8 cellular contexts compared by ENCODE assay signal in the genomic region with DNA sequence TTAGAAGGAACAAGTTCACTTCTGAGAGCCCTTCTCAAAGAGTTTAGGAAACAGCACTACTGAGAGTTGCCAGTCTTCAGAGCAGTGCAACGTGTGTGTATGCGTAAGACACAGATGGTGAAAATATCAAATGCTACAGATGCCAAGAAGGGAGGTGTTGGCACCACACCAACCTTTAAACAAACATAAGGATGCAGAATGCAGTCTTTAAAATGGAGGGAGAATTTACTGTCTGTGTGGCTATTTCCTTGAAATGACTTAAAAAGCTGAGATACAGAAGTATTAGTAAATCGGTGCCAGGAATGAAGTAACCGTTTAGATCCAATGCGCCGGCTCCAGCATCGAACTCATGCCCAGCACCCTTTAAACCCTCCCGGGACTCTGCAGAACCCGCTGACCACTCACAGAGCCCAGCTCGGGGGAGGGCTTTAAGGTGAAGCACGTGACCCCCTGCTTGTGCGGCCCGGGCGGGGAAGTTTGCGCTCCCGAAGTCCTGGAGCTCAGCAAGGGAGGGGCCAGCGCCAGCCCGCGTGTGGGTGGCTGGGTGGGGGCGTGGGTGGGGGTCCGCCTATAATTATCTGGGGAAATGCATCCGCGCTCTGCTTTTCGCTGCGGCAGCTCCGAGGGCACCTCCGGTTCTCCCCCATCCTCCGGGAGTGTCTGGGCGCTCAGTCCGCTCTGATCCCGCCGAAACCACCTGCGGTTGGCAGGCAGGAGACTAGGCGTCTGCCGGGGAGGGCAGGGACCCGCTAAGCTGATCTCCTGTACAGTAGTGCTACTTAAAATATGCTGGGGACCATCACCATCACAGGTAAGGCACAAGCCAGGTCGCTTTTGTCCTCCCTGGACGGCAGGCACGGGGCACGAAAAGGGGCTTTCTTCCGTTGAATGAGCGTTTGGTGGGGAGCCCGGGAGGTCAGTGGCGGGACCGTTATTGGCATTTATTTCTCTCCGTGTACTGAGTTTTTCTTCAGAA.
DNase-seq lines count a peak whose midpoint lies in the region; ATAC-seq, FAIRE-seq and TF ChIP-seq lines count a peak whose summit lies in the region.

No MANE protein-coding gene starts in this region.

- H3K27me3 Mint-ChIP-seq in stimulated activated memory B cell treated with anti-CD40 and anti-IgM and Interleukin-4, amounts not matched to agents 10 μg/mL and 1 μg/mL and 100 μg/mL, for 72 hours = peaks cover 75% of the 10 kb centered on the region

- no peaks in the 10 kb centered on the region for H3K79me2 ChIP-seq in SU-DHL-6 (ENCODE audit: insufficient read depth, low read length)

- H3K4me1 Mint-ChIP-seq in stimulated activated memory B cell treated with anti-CD40 and anti-IgM and Interleukin-4, amounts not matched to agents 10 μg/mL and 1 μg/mL and 100 μg/mL, for 72 hours = peaks cover 27% of the 10 kb centered on the region

- H3K9me3 ChIP-seq in A549 (no peaks in the 10 kb centered on the region), HAP-1 (no peaks in the 10 kb centered on the region), SU-DHL-6 (ENCODE audit: insufficient read depth, low read length) (no peaks in the 10 kb centered on the region)

- no peak for TF ChIP-seq CTCF in A549 (IDR thresholded peaks at IDR 0.05)
- TF ChIP-seq CTCF in SU-DHL-6 (IDR thresholded peaks at IDR 0.05; ENCODE audit: insufficient read depth, low read length, poor library complexity, severe bottlenecking) = no peak
- no peak for TF ChIP-seq CTCF in kidney epithelial cell (IDR thresholded peaks at IDR 0.05; ENCODE audit: insufficient read depth, low read length, poor library complexity, severe bottlenecking)

- peak overlapping the region; percentile 26 for H2AFZ ChIP-seq in SU-DHL-6 (ENCODE audit: low read depth, low read length, severe bottlenecking)

- 2% methylated on average over 20 of the region's 46 CpGs for WGBS in A549 (ENCODE audit: missing lambda C conversion rate)

- no peaks in the 10 kb centered on the region for H3F3A ChIP-seq in SU-DHL-6 (ENCODE audit: insufficient read depth)

- TF ChIP-seq POLR2A in A549 (IDR thresholded peaks at IDR 0.05; ENCODE audit: low read length) = 0 out of 2 replicates have a peak, but pooled peaks have one; percentile 10

- H3K9ac ChIP-seq in SU-DHL-6 (ENCODE audit: low read length) = no peak overlapping the region

- H3K4me1 ChIP-seq in A549 (peaks cover 39% of the 10 kb centered on the region), HAP-1 (peaks cover 33% of the 10 kb centered on the region)

- no peak for TF ChIP-seq RAD21 in A549 (conservative IDR thresholded peaks at IDR 0.05 in 1 of 2, IDR thresholded peaks at IDR 0.05 in 1 of 2)

- H3K9me2 ChIP-seq in SU-DHL-6 (replicated peaks; ENCODE audit: insufficient read depth, low read length) = no peaks in the 10 kb centered on the region

- no peak overlapping the region for H3K27ac Mint-ChIP-seq in stimulated activated memory B cell treated with anti-CD40 and anti-IgM and Interleukin-4, amounts not matched to agents 10 μg/mL and 1 μg/mL and 100 μg/mL, for 72 hours

- CTCF ChIA-PET in A549 (lab: Yijun Ruan, JAX) = interaction anchor here (0.7 to 7.2 kb wide), 44 partner anchors 9 to 434 kb away, joined by 3 to 192 read pairs (median 5); no protein-coding TSS in a partner anchor

- peak overlapping the region; percentile 83 to 84 for H3K27ac ChIP-seq in A549
- H3K27ac ChIP-seq in SU-DHL-6 (ENCODE audit: low read depth, low read length) = no peak overlapping the region

- H3K27me3 ChIP-seq in HAP-1 (ENCODE audit: low read depth) (no peaks in the 10 kb centered on the region), SU-DHL-6 (ENCODE audit: low read length) (no peaks in the 10 kb centered on the region), kidney epithelial cell (ENCODE audit: control insufficient read depth, insufficient read depth, low read length) (no peaks in the 10 kb centered on the region)

- peak; percentile 87 to 89 for ATAC-seq in A549
- peak; percentile 47 for ATAC-seq in stimulated activated memory B cell treated with anti-CD40 and anti-IgM and Interleukin-4, amounts not matched to agents 10 μg/mL and 1 μg/mL and 100 μg/mL, for 72 hours

- H3K4me2 ChIP-seq in A549 (peak overlapping the region; percentile 80), SU-DHL-6 (ENCODE audit: low read depth, low read length, poor library complexity, severe bottlenecking) (no peak overlapping the region)

- POLR2A ChIA-PET in A549 (lab: Yijun Ruan, JAX) = interaction anchor here (0.6 to 2.6 kb wide), 6 partner anchors 9 to 1308 kb away, joined by 3 to 8 read pairs (median 4); no protein-coding TSS in a partner anchor

- in situ Hi-C loops in HAP-1 (cut with MboI; ENCODE audit: low sequenced_read_pairs) = loop anchor here (10.0 kb wide), 1 partner anchor 431 kb away; no protein-coding TSS in a partner anchor

- peak overlapping the region; percentile 71 for H3K4me3 Mint-ChIP-seq in stimulated activated memory B cell treated with anti-CD40 and anti-IgM and Interleukin-4, amounts not matched to agents 10 μg/mL and 1 μg/mL and 100 μg/mL, for 72 hours

- no peak for FAIRE-seq in A549 (lab: Jason Lieb, UNC)

- H3K4me3 ChIP-seq in A549 (peak overlapping the region; percentile 72), HAP-1 (peak overlapping the region; percentile 51), SU-DHL-6 (ENCODE audit: insufficient read depth, low read length, poor library complexity, severe bottlenecking) (no peak overlapping the region), kidney epithelial cell (ENCODE audit: low read depth, low read length) (peak overlapping the region; percentile 61)

- H3K9me3 Mint-ChIP-seq in stimulated activated memory B cell treated with anti-CD40 and anti-IgM and Interleukin-4, amounts not matched to agents 10 μg/mL and 1 μg/mL and 100 μg/mL, for 72 hours = no peaks in the 10 kb centered on the region

- DNase-seq in A549 (ENCODE audit: low read depth in 1 of 2, low spot score in 1 of 2) (peak; percentile 44 to 84), HAP-1 (ENCODE audit: low spot score in 2 of 2) (peak; percentile 61 to 83), cerebellum (ENCODE audit: low spot score) (peak; percentile 49), kidney epithelial cell (ENCODE audit: low read depth) (peak; percentile 38), epidermal melanocyte (ENCODE audit: insufficient read length, low spot score) (no peak), Kasumi-1 (lab: John Stamatoyannopoulos, UW) (no peak)

- H3K36me3 Mint-ChIP-seq in stimulated activated memory B cell treated with anti-CD40 and anti-IgM and Interleukin-4, amounts not matched to agents 10 μg/mL and 1 μg/mL and 100 μg/mL, for 72 hours = no peaks in the 10 kb centered on the region

- TF ChIP-seq EP300 in A549 (IDR thresholded peaks at IDR 0.05) = no peak

- H3K36me3 ChIP-seq in HAP-1 (replicated peaks) (no peaks in the 10 kb centered on the region), SU-DHL-6 (ENCODE audit: low read length) (no peaks in the 10 kb centered on the region), kidney epithelial cell (ENCODE audit: control insufficient read depth, insufficient read depth, low read length) (no peaks in the 10 kb centered on the region)

- no peaks in the 10 kb centered on the region for H4K20me1 ChIP-seq in SU-DHL-6 (ENCODE audit: low read depth, low read length)

TF ChIP-seq in A549, 52 proteins besides CTCF, POLR2A, EP300 and RAD21:
- TF ChIP-seq HEYL (CRISPR knock-in tag; IDR thresholded peaks at IDR 0.05) = no peak
- TF ChIP-seq JUN (IDR thresholded peaks at IDR 0.05) = peak in 1 of 2 experiments; percentile 58; a peak in 2 of 5 replicates
- TF ChIP-seq CEBPB (IDR thresholded peaks at IDR 0.05) = no peak
- no peak for TF ChIP-seq MAZ (IDR thresholded peaks at IDR 0.05; ENCODE audit: borderline replicate concordance, low read depth, low read length)
- TF ChIP-seq, protein P1, sequence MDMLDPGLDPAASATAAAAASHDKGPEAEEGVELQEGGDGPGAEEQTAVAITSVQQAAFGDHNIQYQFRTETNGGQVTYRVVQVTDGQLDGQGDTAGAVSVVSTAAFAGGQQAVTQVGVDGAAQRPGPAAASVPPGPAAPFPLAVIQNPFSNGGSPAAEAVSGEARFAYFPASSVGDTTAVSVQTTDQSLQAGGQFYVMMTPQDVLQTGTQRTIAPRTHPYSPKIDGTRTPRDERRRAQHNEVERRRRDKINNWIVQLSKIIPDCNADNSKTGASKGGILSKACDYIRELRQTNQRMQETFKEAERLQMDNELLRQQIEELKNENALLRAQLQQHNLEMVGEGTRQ (IDR thresholded peaks at IDR 0.05) = peak; percentile 81

Comparison
In these comparisons a context has a peak if more than half of its experiments do, and no peak if none do; other contexts are left out.
1. DNase-seq: peak in A549 (2 of 2), HAP-1 (2 of 2), cerebellum (single experiment) and kidney epithelial cell (single experiment); none in epidermal melanocyte (single experiment) and Kasumi-1 (0 of 2).